27 cellular contexts compared by ENCODE assay signal in genomic region chr10:1517684-1518083, GRCh38.
"Had no signal": no experiment of that assay in that cellular context is flagged by ENCODE, and none has a peak within 500 bp of the region (broad histone marks: within the 10 kb centered on the region; RNA-seq: fewer than 3 reads in every experiment).

No MANE protein-coding gene starts in this region.

- H3K79me2 ChIP-seq: parathyroid adenoma had no signal

- H3K36me3 ChIP-seq: ovary, right lobe of liver, sigmoid colon, stomach, thoracic aorta, thyroid gland, tibial nerve, upper lobe of right lung, uterus had no signal

- ATAC-seq: naive thymus-derived CD8-positive, alpha-beta T cell; natural killer cell treated with Interleukin-12 subunit alpha and Interleukin-12 subunit beta and Interleukin-15 and Interleukin-18, amount 100 ng/mL, for 72 hours; psoas muscle; right cardiac atrium; right lobe of liver; stimulated activated effector memory CD8-positive, alpha-beta T cell treated with anti-CD3 and anti-CD28 coated beads, Interleukin-12 subunit alpha, Interleukin-12 subunit beta, amount 100 ng/mL, for 72 hours; stimulated activated naive B cell treated with anti-CD40 and anti-IgM and Interleukin-4, amounts not matched to agents 10 μg/mL and 1 μg/mL and 100 μg/mL, for 72 hours; upper lobe of right lung had no signal

- H3K27me3 ChIP-seq: ovary, right lobe of liver, sigmoid colon, stomach, thyroid gland, tibial nerve, upper lobe of right lung, uterus had no signal

- DNase-seq: naive B cell; naive thymus-derived CD8-positive, alpha-beta T cell; nephron progenitor cell; occipital lobe; ovary; posterior cingulate gyrus; right cardiac atrium; right lobe of liver; sigmoid colon; small intestine; stimulated activated CD4-positive, alpha-beta T cell treated with anti-CD3 and anti-CD28 coated beads, Interleukin-15, amount 100 ng/mL, for 24 hours; stimulated activated CD4-positive, alpha-beta T cell treated with anti-CD3 and anti-CD28 coated beads, Interleukin-2, amount 100 ng/mL, for 24 hours; stimulated activated CD4-positive, alpha-beta T cell treated with anti-CD3 and anti-CD28 coated beads, Interleukin-2, amount 100 ng/mL, for 48 hours; stimulated activated CD4-positive, alpha-beta T cell treated with anti-CD3 and anti-CD28 coated beads, Interleukin-4, amount 100 ng/mL, for 24 hours; stimulated activated naive B cell treated with anti-CD40 and anti-IgM and Interleukin-4, amounts not matched to agents 10 μg/mL and 1 μg/mL and 100 μg/mL, for 72 hours; stimulated activated naive CD4-positive, alpha-beta T cell treated with Interleukin-2 at 50 U/mL for 16 hours; stomach; thyroid gland; trophoblast cell; upper lobe of right lung; uterus had no signal

- H3K9me3 ChIP-seq: ovary, psoas muscle, right lobe of liver, sigmoid colon, stomach, thoracic aorta, thyroid gland, tibial nerve, upper lobe of right lung, uterus had no signal

- H2AFZ ChIP-seq: parathyroid adenoma had no signal

- FAIRE-seq: small intestine had no signal

- H3K4me1 ChIP-seq: parathyroid adenoma, psoas muscle, right lobe of liver, sigmoid colon, stomach, thyroid gland, tibial nerve, upper lobe of right lung, uterus had no signal

- H3K27ac ChIP-seq: ovary, parathyroid adenoma, psoas muscle, right lobe of liver, sigmoid colon, stomach, thoracic aorta, thyroid gland, tibial nerve, upper lobe of right lung, uterus had no signal

- H3K4me3 ChIP-seq: ovary, psoas muscle, right lobe of liver, sigmoid colon, stomach, thoracic aorta, thyroid gland, tibial nerve, upper lobe of right lung, uterus had no signal
